ENCODE assay signal across 24 cellular contexts in genomic region chr1:72946901-72947505, GRCh38.
"Had no signal": no experiment of that assay in that cellular context is flagged by ENCODE, and none has a peak within 500 bp of the region (broad histone marks: within the 10 kb centered on the region; RNA-seq: fewer than 3 reads in every experiment).

No MANE protein-coding gene starts in this region.

- H3K4me3 Mint-ChIP-seq: activated T-helper 17 cell treated with anti-CD3 and anti-CD28 coated beads, Interleukin-2, amount 50 U/mL, for 72 hours; dendritic cell treated with granulocyte-macrophage colony-stimulating factor and Interleukin-4, amounts not matched to agents 40 ng/mL and 50 ng/mL, for 4 days; memory B cell; nephron progenitor cell; stimulated activated naive B cell treated with anti-CD40 and anti-IgM and Interleukin-4, amounts not matched to agents 10 μg/mL and 1 μg/mL and 100 μg/mL, for 72 hours had no signal

- H3K4me1 Mint-ChIP-seq: activated T-helper 17 cell treated with anti-CD3 and anti-CD28 coated beads, Interleukin-2, amount 50 U/mL, for 72 hours; memory B cell; nephron progenitor cell; stimulated activated naive B cell treated with anti-CD40 and anti-IgM and Interleukin-4, amounts not matched to agents 10 μg/mL and 1 μg/mL and 100 μg/mL, for 72 hours had no signal

- H3K27ac Mint-ChIP-seq: activated naive CD4-positive, alpha-beta T cell treated with anti-CD3 and anti-CD28 coated beads, Interleukin-2, amount 50 U/mL, for 72 hours; activated T-helper 17 cell treated with anti-CD3 and anti-CD28 coated beads, Interleukin-2, amount 50 U/mL, for 72 hours; dendritic cell treated with granulocyte-macrophage colony-stimulating factor and Interleukin-4, amounts not matched to agents 40 ng/mL and 50 ng/mL, for 4 days; memory B cell; nephron progenitor cell; stimulated activated naive B cell treated with anti-CD40 and anti-IgM and Interleukin-4, amounts not matched to agents 10 μg/mL and 1 μg/mL and 100 μg/mL, for 72 hours had no signal

- H3K4me3 ChIP-seq: adrenal gland, body of pancreas, cardiac muscle cell, gastrocnemius medialis, transverse colon, vagina had no signal

- H3K36me3 Mint-ChIP-seq: activated naive CD4-positive, alpha-beta T cell treated with anti-CD3 and anti-CD28 coated beads, Interleukin-2, amount 50 U/mL, for 72 hours; memory B cell; stimulated activated naive B cell treated with anti-CD40 and anti-IgM and Interleukin-4, amounts not matched to agents 10 μg/mL and 1 μg/mL and 100 μg/mL, for 72 hours had no signal

- ATAC-seq: activated naive CD4-positive, alpha-beta T cell treated with anti-CD3 and anti-CD28 coated beads, Interleukin-2, amount 50 U/mL, for 72 hours; activated T-helper 17 cell treated with anti-CD3 and anti-CD28 coated beads, Interleukin-2, amount 50 U/mL, for 72 hours; body of pancreas; gastrocnemius medialis; left colon; stimulated activated naive B cell treated with anti-CD40 and anti-IgM and Interleukin-4, amounts not matched to agents 10 μg/mL and 1 μg/mL and 100 μg/mL, for 72 hours had no signal

- H3K27me3 ChIP-seq: adrenal gland, body of pancreas, cardiac muscle cell, gastrocnemius medialis, transverse colon, vagina had no signal

- H3K27me3 Mint-ChIP-seq: activated T-helper 17 cell treated with anti-CD3 and anti-CD28 coated beads, Interleukin-2, amount 50 U/mL, for 72 hours; dendritic cell treated with granulocyte-macrophage colony-stimulating factor and Interleukin-4, amounts not matched to agents 40 ng/mL and 50 ng/mL, for 4 days; memory B cell; stimulated activated naive B cell treated with anti-CD40 and anti-IgM and Interleukin-4, amounts not matched to agents 10 μg/mL and 1 μg/mL and 100 μg/mL, for 72 hours had no signal

- H3K9me3 ChIP-seq: adrenal gland, body of pancreas, gastrocnemius medialis, transverse colon, vagina had no signal

- H3K9me3 Mint-ChIP-seq: nephron progenitor cell; stimulated activated naive B cell treated with anti-CD40 and anti-IgM and Interleukin-4, amounts not matched to agents 10 μg/mL and 1 μg/mL and 100 μg/mL, for 72 hours had no signal

- H3K36me3 ChIP-seq: adrenal gland, cardiac muscle cell, gastrocnemius medialis, transverse colon, vagina had no signal

- H3K4me1 ChIP-seq: adrenal gland, body of pancreas, gastrocnemius medialis, transverse colon, vagina had no signal

- H3K27ac ChIP-seq: adrenal gland, body of pancreas, cardiac muscle cell, gastrocnemius medialis, transverse colon, vagina, VCaP had no signal

- DNase-seq: activated CD4-positive, alpha-beta T cell treated with anti-CD3 and anti-CD28 coated beads for 1 hour; activated CD4-positive, alpha-beta T cell treated with anti-CD3 and anti-CD28 coated beads, Interleukin-2, amount 50 U/mL, for 1 hour; activated T-cell treated with anti-CD3 and anti-CD28 coated beads, Interleukin-2, amount 50 U/mL, for 1 hour; adrenal gland; body of pancreas; effector CD4-positive, alpha-beta T cell; gastrocnemius medialis; head of caudate nucleus; islet precursor cell; left colon; nephron progenitor cell; retina; stimulated activated CD4-positive, alpha-beta T cell treated with anti-CD3 and anti-CD28 coated beads, Interleukin-2, amount 100 ng/mL, for 48 hours; stimulated activated CD8-positive, alpha-beta memory T cell treated with anti-CD3 and anti-CD28 coated beads, Interleukin-4, amount 100 ng/mL, for 48 hours; stimulated activated naive B cell treated with anti-CD40 and anti-IgM and Interleukin-4, amounts not matched to agents 10 μg/mL and 1 μg/mL and 100 μg/mL, for 72 hours; T-helper 2 cell; transverse colon had no signal
